8 cellular contexts compared by ENCODE assay signal in genomic region chr17:17849863-17850373, GRCh38. TPM values are rescaled to one million over a fixed set of nuclear protein-coding genes. Genes with fewer than 3 reads are reported as not detected.
DNase-seq lines count a peak whose midpoint lies in the region; ATAC-seq lines count a peak whose summit lies in the region.

No MANE protein-coding gene starts in this region.

- ATAC-seq in GM18909 (IDR thresholded peaks at IDR 0.05; ENCODE audit: poor library complexity, unreplicated experiment) (peak; percentile 45), HG03139 (IDR thresholded peaks at IDR 0.05; ENCODE audit: unreplicated experiment) (no peak)
- ATAC-seq in activated naive CD8-positive, alpha-beta T cell treated with anti-CD3 and anti-CD28 coated beads, Interleukin-2, amount 10 ng/mL, durations not matched to agents 7 days and 5 days (ENCODE audit: low read depth), result peak; percentile 70

- H3K4me3 ChIP-seq in ACC112 (ENCODE audit: low read depth, low read length) (no peak overlapping the region), SJCRH30 (no peak overlapping the region)

- H3K9me3 ChIP-seq in SJCRH30 (replicated peaks), result no peaks in the 10 kb centered on the region

- no peaks in the 10 kb centered on the region for H3K9me3 Mint-ChIP-seq in activated naive CD8-positive, alpha-beta T cell treated with anti-CD3 and anti-CD28 coated beads, Interleukin-2, amount 10 ng/mL, durations not matched to agents 7 days and 5 days

- peaks cover 67% of the 10 kb centered on the region for H3K4me1 Mint-ChIP-seq in activated naive CD8-positive, alpha-beta T cell treated with anti-CD3 and anti-CD28 coated beads, Interleukin-2, amount 10 ng/mL, durations not matched to agents 7 days and 5 days

- no peaks in the 10 kb centered on the region for H3K27me3 Mint-ChIP-seq in activated naive CD8-positive, alpha-beta T cell treated with anti-CD3 and anti-CD28 coated beads, Interleukin-2, amount 10 ng/mL, durations not matched to agents 7 days and 5 days

- peaks cover 8% of the 10 kb centered on the region for H3K36me3 Mint-ChIP-seq in activated naive CD8-positive, alpha-beta T cell treated with anti-CD3 and anti-CD28 coated beads, Interleukin-2, amount 10 ng/mL, durations not matched to agents 7 days and 5 days

- POLR2A ChIA-PET in activated naive CD8-positive, alpha-beta T cell treated with anti-CD3 and anti-CD28 coated beads, Interleukin-2, amount 10 ng/mL, durations not matched to agents 7 days and 5 days (lab: Charles Lee), result interaction anchor here (0.5 to 13.8 kb wide), 12 partner anchors 9 to 181 kb away, joined by 3 to 327 read pairs (median 7); partner anchors contain the start of gene SREBF1

- no peaks in the 10 kb centered on the region for H3K36me3 ChIP-seq in ACC112 (ENCODE audit: insufficient read depth, low read length)
- no peaks in the 10 kb centered on the region for H3K36me3 ChIP-seq in SJCRH30

- peak; percentile 81 to 93 for DNase-seq in SJCRH30
- DNase-seq in activated naive CD8-positive, alpha-beta T cell treated with anti-CD3 and anti-CD28 coated beads, Interleukin-2, amount 10 ng/mL, durations not matched to agents 7 days and 5 days, result peak; percentile 82
- DNase-seq in iPS-NIHi11 (ENCODE audit: low spot score), result peak; percentile 57
- peak; percentile 63 for DNase-seq in stimulated activated CD4-positive, alpha-beta T cell treated with anti-CD3 and anti-CD28 coated beads, Interleukin-4, amount 100 ng/mL, for 24 hours
- DNase-seq in KG1 (lab: John Stamatoyannopoulos, UW), result no peak

- H3K4me1 ChIP-seq in ACC112 (ENCODE audit: control insufficient read depth, insufficient read depth, low read length, unreplicated experiment) (peaks cover 26% of the 10 kb centered on the region), SJCRH30 (peaks cover 19% of the 10 kb centered on the region)

- no peak overlapping the region for H2AFZ ChIP-seq in ACC112 (ENCODE audit: low read length, unreplicated experiment)

- peak overlapping the region; percentile 71 for H3K4me3 Mint-ChIP-seq in activated naive CD8-positive, alpha-beta T cell treated with anti-CD3 and anti-CD28 coated beads, Interleukin-2, amount 10 ng/mL, durations not matched to agents 7 days and 5 days

- peak overlapping the region; percentile 79 for H3K27ac ChIP-seq in ACC112 (ENCODE audit: low read depth, low read length)
- H3K27ac ChIP-seq in SJCRH30, result no peak overlapping the region

- H3K27me3 ChIP-seq in ACC112 (ENCODE audit: insufficient read depth, low read length) (no peaks in the 10 kb centered on the region), SJCRH30 (no peaks in the 10 kb centered on the region)

- no peaks in the 10 kb centered on the region for H3K79me2 ChIP-seq in ACC112 (ENCODE audit: control insufficient read depth, insufficient read depth, low read length, unreplicated experiment)

- H3K27ac Mint-ChIP-seq in activated naive CD8-positive, alpha-beta T cell treated with anti-CD3 and anti-CD28 coated beads, Interleukin-2, amount 10 ng/mL, durations not matched to agents 7 days and 5 days, result peak overlapping the region; percentile 94

RNA-seq across cellular contexts. Expression of gene SREBF1, which starts 13.1 kb away (rescaled TPM):
- total RNA-seq in SJCRH30 (2014; rRNA removed; shearing (Covaris generic)), result 65.3 and 74.1 TPM in 2 replicates
- total RNA-seq in activated naive CD8-positive, alpha-beta T cell treated with anti-CD3 and anti-CD28 coated beads, Interleukin-2, amount 10 ng/mL, durations not matched to agents 7 days and 5 days, result 100 to 1,000 TPM; 218 to 229 TPM
